19 cellular contexts compared by ENCODE assay signal in genomic region chr6:112227992-112228391, GRCh38. TPM values are rescaled to one million over a fixed set of nuclear protein-coding genes. Genes with fewer than 3 reads are reported as not detected.
DNase-seq lines count a peak whose midpoint lies in the region; ATAC-seq and TF ChIP-seq lines count a peak whose summit lies in the region.
"Had no signal": no experiment of that assay in that cellular context is flagged by ENCODE, and none has a peak within 500 bp of the region (broad histone marks: within the 10 kb centered on the region; RNA-seq: fewer than 3 reads in every experiment).

No MANE protein-coding gene starts in this region.

- DNase-seq in SK-N-SH (no peak), left lung (no peak), sigmoid colon (no peak), GM10266 (ENCODE audit: extremely low spot score) (no peak)
- DNase-seq in activated CD4-positive, CD25-positive, alpha-beta regulatory T cell (lab: John Stamatoyannopoulos, UW) = no peak
- DNase-seq: activated CD4-positive, alpha-beta T cell treated with anti-CD3 and anti-CD28 coated beads, Interleukin-2, amount 10 ng/mL, durations not matched to agents 24 days and 14 days; activated CD8-positive, alpha-beta memory T cell treated with anti-CD3 and anti-CD28 coated beads, Interleukin-2, amount 50 U/mL, for 48 hours; activated effector memory CD4-positive, alpha-beta T cell treated with anti-CD3 and anti-CD28 coated beads, Interleukin-2, amount 50 U/mL, for 16 hours; adrenal gland; caudate nucleus; midbrain; NCI-H1436; stimulated activated naive CD4-positive, alpha-beta T cell treated with Interleukin-2 at 50 U/mL for 16 hours had no signal

- peak overlapping the region in 1 of 2 experiments; percentile 21; a peak in 1 of 4 replicates for H3K27ac ChIP-seq in SK-N-SH (ENCODE audit: low read depth in 2 of 2, low read length in 1 of 2)
- peak overlapping the region; percentile 10 to 38 for H3K27ac ChIP-seq in left lung
- peak overlapping the region; percentile 79 to 89 (median 84) for H3K27ac ChIP-seq in sigmoid colon
- H3K27ac ChIP-seq: 22Rv1, hepatocyte had no signal

- TF ChIP-seq RAD21 in SK-N-SH (IDR thresholded peaks at IDR 0.05; ENCODE audit: low read length) = no peak

- H3K9me3 ChIP-seq in SK-N-SH = no peaks in the 10 kb centered on the region
- H3K9me3 ChIP-seq in left lung = no peaks in the 10 kb centered on the region
- no peaks in the 10 kb centered on the region for H3K9me3 ChIP-seq in sigmoid colon
- H3K9me3 ChIP-seq: adrenal gland had no signal

- POLR2A ChIA-PET in SK-N-SH (lab: Yijun Ruan, JAX) = no interaction called here

- no peak for TF ChIP-seq POLR2A in sigmoid colon (IDR thresholded peaks at IDR 0.05)

- no peaks in the 10 kb centered on the region for H3K9me2 ChIP-seq in SK-N-SH

- no peak for ATAC-seq in SK-N-SH treated with all-trans-retinoic acid at 6 μM for 48 hours
- ATAC-seq in left lung = no peak
- no peak for ATAC-seq in HG02981 (IDR thresholded peaks at IDR 0.05; ENCODE audit: unreplicated experiment)
- no peak for ATAC-seq in HG03520 (IDR thresholded peaks at IDR 0.05; ENCODE audit: unreplicated experiment)
- ATAC-seq: Panc1 had no signal

- H3K4me1 ChIP-seq in SK-N-SH (ENCODE audit: control insufficient read depth in 1 of 2, insufficient read depth in 2 of 2, low read depth in 1 of 2, low read length in 1 of 2) (peaks cover 26 to 29% of the 10 kb centered on the region in 2 experiments), left lung (peaks cover 9 to 15% of the 10 kb centered on the region in 2 donors), sigmoid colon (peaks cover 0 to 89% (median 79%) of the 10 kb centered on the region in 4 donors)

- H2AFZ ChIP-seq in SK-N-SH (ENCODE audit: low read depth) = peak overlapping the region; percentile 52; the same call in 1 of the 2 replicates
- H2AFZ ChIP-seq: hepatocyte had no signal

- intact Hi-C loops in left lung (cut with DNase I) (no loop called here), sigmoid colon (cut with DNase I) (loop anchor here (10.0 kb wide), 1 partner anchor 623 kb away; the partner anchor contains the start of gene TRAF3IP2)

- no peaks in the 10 kb centered on the region for H3K79me2 ChIP-seq in SK-N-SH (ENCODE audit: insufficient read depth)
- H3K79me2 ChIP-seq: hepatocyte had no signal

- TF ChIP-seq CTCF in SK-N-SH (IDR thresholded peaks at IDR 0.05) (no peak), left lung (IDR thresholded peaks at IDR 0.05) (no peak), sigmoid colon (IDR thresholded peaks at IDR 0.05) (no peak), GM10266 (IDR thresholded peaks at IDR 0.05; ENCODE audit: control insufficient read depth, insufficient read depth, low read depth, missing control alignments) (no peak)

- H3K27me3 ChIP-seq in SK-N-SH (ENCODE audit: insufficient read depth) (no peaks in the 10 kb centered on the region), left lung (no peaks in the 10 kb centered on the region), sigmoid colon (no peaks in the 10 kb centered on the region)
- H3K27me3 ChIP-seq: adrenal gland, hepatocyte had no signal

- H3K4me3 ChIP-seq in SK-N-SH (ENCODE audit: low read depth in 2 of 2, low read length in 1 of 2) = no peak overlapping the region
- H3K4me3 ChIP-seq in left lung = no peak overlapping the region
- no peak overlapping the region for H3K4me3 ChIP-seq in sigmoid colon
- H3K4me3 ChIP-seq: adrenal gland, hepatocyte had no signal

- CTCF ChIA-PET in SK-N-SH (lab: Yijun Ruan, JAX) = interaction anchor here (0.9 to 1.2 kb wide), 2 partner anchors 8 to 13 kb away, joined by 3 read pairs; no protein-coding TSS in a partner anchor

- TF ChIP-seq EP300 in SK-N-SH (IDR thresholded peaks at IDR 0.05; ENCODE audit: borderline replicate concordance in 1 of 2, low read depth in 1 of 2, low read length in 1 of 2) (no peak), sigmoid colon (IDR thresholded peaks at IDR 0.05) (no peak)

- no peak overlapping the region for H3K9ac ChIP-seq in SK-N-SH

- WGBS in SK-N-SH (ENCODE audit: low lambda C conversion rate) = 100% methylated on average over 1 of the region's 1 CpG
- WGBS in sigmoid colon, 2 donors = 69 to 82% methylated on average over 1 of the region's 1 CpG

- no peaks in the 10 kb centered on the region for H4K20me1 ChIP-seq in SK-N-SH (ENCODE audit: insufficient read depth)

- H3K36me3 ChIP-seq in SK-N-SH (replicated peaks in 1 of 2; ENCODE audit: control insufficient read depth in 1 of 2, insufficient read depth in 2 of 2, low read length in 1 of 2) = no peaks in the 10 kb centered on the region
- no peaks in the 10 kb centered on the region for H3K36me3 ChIP-seq in left lung
- no peaks in the 10 kb centered on the region for H3K36me3 ChIP-seq in sigmoid colon
- H3K36me3 ChIP-seq: adrenal gland had no signal

- no peak overlapping the region for H3K4me2 ChIP-seq in SK-N-SH
- H3K4me2 ChIP-seq: hepatocyte had no signal

- peaks cover 21% of the 10 kb centered on the region for H3F3A ChIP-seq in SK-N-SH (replicated peaks; ENCODE audit: insufficient read depth)

TF ChIP-seq in SK-N-SH, 30 proteins besides CTCF, POLR2A, EP300 and RAD21:
- TF ChIP-seq FOXJ3 (CRISPR knock-in tag; IDR thresholded peaks at IDR 0.05) (no peak), POLR2AphosphoS5 (IDR thresholded peaks at IDR 0.05; ENCODE audit: low read depth, low read length) (no peak)
- TF ChIP-seq, protein P1, sequence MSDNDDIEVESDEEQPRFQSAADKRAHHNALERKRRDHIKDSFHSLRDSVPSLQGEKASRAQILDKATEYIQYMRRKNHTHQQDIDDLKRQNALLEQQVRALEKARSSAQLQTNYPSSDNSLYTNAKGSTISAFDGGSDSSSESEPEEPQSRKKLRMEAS (IDR thresholded peaks at IDR 0.05; ENCODE audit: low read depth) = no peak

TF ChIP-seq in SK-N-SH treated with all-trans-retinoic acid at 6 μM for 48 hours, 23 proteins besides CTCF, POLR2A, EP300 and RAD21:
- TF ChIP-seq ARNTL (CRISPR knock-in tag; IDR thresholded peaks at IDR 0.05; ENCODE audit: borderline replicate concordance, low read depth) = no peak
- no peak for TF ChIP-seq ZFP30 (CRISPR knock-in tag; IDR thresholded peaks at IDR 0.05)

RNA-seq across cellular contexts. Expression of gene LAMA4, which starts 26.4 kb away (rescaled TPM):
- polyA plus RNA-seq in SK-N-SH (2012; rRNA removed) = 9.4 and 10.5 TPM in 2 replicates
- 6.9 and 7.5 TPM in 2 replicates for polyA plus RNA-seq in SK-N-SH (2012; cell fraction: cytosol; rRNA removed)
- polyA plus RNA-seq in SK-N-SH (2012; cell fraction: nucleus; rRNA removed) = 14.6 and 14.9 TPM in 2 replicates
- 100 to 1,000 TPM in 1 of 2 donors, 10 to 100 TPM in 1; 87.5 to 152 TPM for total RNA-seq in left lung
- 100 to 1,000 TPM in 3 of 4 donors, 10 to 100 TPM in 1; 95.3 to 225 (median 140) TPM for total RNA-seq in sigmoid colon
- polyA plus RNA-seq in sigmoid colon = 10 to 100 TPM in 1 of 3 donors, 1 to 10 TPM in 2; 6.9 to 16.6 (median 9.0) TPM
- total RNA-seq: activated CD4-positive, alpha-beta T cell treated with anti-CD3 and anti-CD28 coated beads, Interleukin-2, amount 10 ng/mL, durations not matched to agents 24 days and 14 days had no signal
